8 cellular contexts compared by ENCODE assay signal in the genomic region with DNA sequence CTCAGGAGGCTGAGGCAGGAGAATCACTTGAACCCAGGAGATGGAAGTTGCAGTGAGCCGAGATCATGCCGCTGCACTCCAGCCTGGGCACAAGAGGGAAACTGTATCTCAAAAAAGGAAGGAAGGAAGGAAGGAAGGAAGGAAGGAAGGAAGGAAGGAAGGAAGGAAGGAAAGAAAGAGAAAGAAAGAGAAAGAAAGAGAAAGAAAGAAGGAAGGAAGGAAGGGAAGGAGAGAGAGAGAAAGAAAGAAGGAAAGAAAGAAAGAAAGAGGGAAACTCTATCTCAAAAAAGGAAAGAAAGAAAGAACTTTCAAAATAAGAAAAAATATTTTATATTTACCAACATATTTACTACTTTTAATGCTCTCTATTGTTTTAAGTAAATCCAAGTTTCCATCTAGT. TPM values are rescaled to one million over a fixed set of nuclear protein-coding genes. Genes with fewer than 3 reads are reported as not detected.
"Had no signal": no experiment of that assay in that cellular context is flagged by ENCODE, and none has a peak within 500 bp of the region (broad histone marks: within the 10 kb centered on the region; RNA-seq: fewer than 3 reads in every experiment).

No MANE protein-coding gene starts in this region.

RNA-seq across cellular contexts. Expression of gene CORO2B, which starts 47.4 kb away (rescaled TPM):
- total RNA-seq: activated CD4-positive, alpha-beta memory T cell treated with anti-CD3 and anti-CD28 coated beads, Interleukin-2, amount 10 ng/mL, durations not matched to agents 7 days and 5 days; activated CD4-positive, alpha-beta T cell treated with anti-CD3 and anti-CD28 coated beads, Interleukin-2, amount 10 ng/mL, durations not matched to agents 7 days and 5 days; activated CD8-positive, alpha-beta memory T cell treated with anti-CD3 and anti-CD28 coated beads, Interleukin-2, amount 10 ng/mL, durations not matched to agents 7 days and 5 days; activated CD8-positive, alpha-beta T cell treated with anti-CD3 and anti-CD28 coated beads for 36 hours; activated CD8-positive, alpha-beta T cell treated with anti-CD3 and anti-CD28 coated beads, Interleukin-2, amount 10 ng/mL, durations not matched to agents 7 days and 5 days; T-helper 1 cell treated with Interleukin-12 subunit alpha and Interleukin-12 subunit beta and Interleukin-4 antibody, amounts not matched to agents 30 ng/mL and 1 ng/mL, for 36 hours; T-helper 17 cell; T-helper 2 cell treated with Interferon-gamma antibody and Interleukin-4, amounts not matched to agents 100 ng/mL and 5 ng/mL, for 36 hours had no signal
